15 cellular contexts compared by ENCODE assay signal in genomic region chr2:234911271-234911670, GRCh38. TPM values are rescaled to one million over a fixed set of nuclear protein-coding genes. Genes with fewer than 3 reads are reported as not detected.
DNase-seq lines count a peak whose midpoint lies in the region; ATAC-seq and TF ChIP-seq lines count a peak whose summit lies in the region.
"Had no signal": no experiment of that assay in that cellular context is flagged by ENCODE, and none has a peak within 500 bp of the region (broad histone marks: within the 10 kb centered on the region; RNA-seq: fewer than 3 reads in every experiment).

No MANE protein-coding gene starts in this region.

- no peaks in the 10 kb centered on the region for H3K9me3 ChIP-seq in PC-3 (ENCODE audit: low read length)
- no peaks in the 10 kb centered on the region for H3K9me3 ChIP-seq in mucosa of descending colon
- H3K9me3 ChIP-seq: vagina had no signal

- DNase-seq in EL (peak; percentile 82), PC-3 (peak; percentile 88), choroid plexus epithelial cell (ENCODE audit: low read depth) (peak; percentile 29), mucosa of descending colon (peak in 1 of 3 donors; percentile 11), NCI-H1930 (lab: John Stamatoyannopoulos, UW) (no peak), GM23338 (ENCODE audit: low spot score) (no peak)
- DNase-seq in activated T-cell treated with anti-CD3 and anti-CD28 coated beads, Interleukin-2, amount 50 U/mL, for 48 hours, result no peak
- no peak for DNase-seq in activated CD4-positive, CD25-positive, alpha-beta regulatory T cell treated with anti-CD3 and anti-CD28 coated beads, Interleukin-2, amount 50 U/mL, for 72 hours
- DNase-seq: activated CD4-positive, alpha-beta T cell treated with anti-CD3 and anti-CD28 coated beads, Interleukin-2, amount 50 U/mL, for 48 hours; CD8-positive, alpha-beta T cell; MV-4-11; naive B cell; small intestine had no signal

- H3K4me2 ChIP-seq in PC-3 (ENCODE audit: low read length) (no peak overlapping the region), GM23338 (no peak overlapping the region)

- H2AFZ ChIP-seq in PC-3 (ENCODE audit: low read length) (no peak overlapping the region), GM23338 (no peak overlapping the region)

- no peaks in the 10 kb centered on the region; the same call in 2 of the 3 replicates for H3K9me3 Mint-ChIP-seq in GM23338
- H3K9me3 Mint-ChIP-seq: CD8-positive, alpha-beta T cell had no signal

- H3K36me3 Mint-ChIP-seq in GM23338 (ENCODE audit: low read depth), result no peaks in the 10 kb centered on the region
- H3K36me3 Mint-ChIP-seq: activated naive CD8-positive, alpha-beta T cell; CD8-positive, alpha-beta T cell; naive B cell had no signal

- H3K27ac Mint-ChIP-seq in GM23338, result no peak overlapping the region
- H3K27ac Mint-ChIP-seq: activated naive CD8-positive, alpha-beta T cell; CD8-positive, alpha-beta T cell had no signal

- BruUV-seq in PC-3 (replicated peaks; lab: Mats Ljungman, UMichigan), result no TSS peak

- POLR2A ChIA-PET in PC-3 (lab: Charles Lee; ENCODE audit: unreplicated experiment), result no interaction called here

- H3F3A ChIP-seq in PC-3 (ENCODE audit: low read length, unreplicated experiment), result no peaks in the 10 kb centered on the region
- no peaks in the 10 kb centered on the region for H3F3A ChIP-seq in GM23338 (replicated peaks; ENCODE audit: low read depth)

- H3K36me3 ChIP-seq in PC-3 (ENCODE audit: low read depth, low read length), result no peaks in the 10 kb centered on the region
- no peaks in the 10 kb centered on the region for H3K36me3 ChIP-seq in mucosa of descending colon (ENCODE audit: low read depth)
- no peaks in the 10 kb centered on the region for H3K36me3 ChIP-seq in GM23338 (ENCODE audit: insufficient read depth)
- H3K36me3 ChIP-seq: vagina had no signal

- CTCF ChIA-PET in PC-3 (lab: Charles Lee), result interaction anchor here (0.6 to 1.0 kb wide), 2 partner anchors 196 to 233 kb away, joined by 3 to 7 read pairs; no protein-coding TSS in a partner anchor

- H3K4me3 Mint-ChIP-seq in GM23338, result no peak overlapping the region
- H3K4me3 Mint-ChIP-seq: activated naive CD8-positive, alpha-beta T cell; CD8-positive, alpha-beta T cell; naive B cell had no signal

- ATAC-seq in PC-3 (peak; percentile 95), mucosa of descending colon (peak; percentile 52), GM23338 (no peak)
- ATAC-seq: CD8-positive, alpha-beta T cell had no signal

- H3K4me1 ChIP-seq in PC-3 (ENCODE audit: insufficient read depth, low read length) (peaks cover 6% of the 10 kb centered on the region; the same call in 1 of the 2 replicates), mucosa of descending colon (ENCODE audit: low read depth) (no peaks in the 10 kb centered on the region), GM23338 (ENCODE audit: insufficient read depth) (no peaks in the 10 kb centered on the region)
- H3K4me1 ChIP-seq: vagina had no signal

- no peak overlapping the region for H3K27ac ChIP-seq in PC-3 (ENCODE audit: low read length)
- no peak overlapping the region for H3K27ac ChIP-seq in GM23338 (ENCODE audit: low read depth)
- H3K27ac ChIP-seq: vagina had no signal

- no peak overlapping the region for H3K9ac ChIP-seq in PC-3 (ENCODE audit: low read length)

- H3K27me3 Mint-ChIP-seq in GM23338 (ENCODE audit: insufficient read depth, low read depth, poor library complexity), result peaks cover 6% of the 10 kb centered on the region
- H3K27me3 Mint-ChIP-seq: activated naive CD8-positive, alpha-beta T cell; naive B cell had no signal

- H3K79me2 ChIP-seq in PC-3 (ENCODE audit: low read length) (no peaks in the 10 kb centered on the region), GM23338 (replicated peaks; ENCODE audit: insufficient read depth) (no peaks in the 10 kb centered on the region)

- no peak overlapping the region for H3K4me3 ChIP-seq in PC-3 (ENCODE audit: low read length)
- H3K4me3 ChIP-seq in choroid plexus epithelial cell (ENCODE audit: low read depth, low read length), result no peak overlapping the region
- H3K4me3 ChIP-seq in mucosa of descending colon, result no peak overlapping the region
- H3K4me3 ChIP-seq in GM23338, result no peak overlapping the region
- H3K4me3 ChIP-seq: vagina had no signal

- H4K20me1 ChIP-seq in PC-3 (ENCODE audit: low read length) (no peaks in the 10 kb centered on the region), GM23338 (replicated peaks; ENCODE audit: insufficient read depth) (no peaks in the 10 kb centered on the region)

- TF ChIP-seq CTCF in PC-3 (conservative IDR thresholded peaks at IDR 0.05; ENCODE audit: low read depth, low read length) (no peak), choroid plexus epithelial cell (conservative IDR thresholded peaks at IDR 0.05; ENCODE audit: low read depth, low read length) (no peak), mucosa of descending colon (IDR thresholded peaks at IDR 0.05) (no peak), GM23338 (conservative IDR thresholded peaks at IDR 0.05; ENCODE audit: low read depth in 2 of 2) (no peak)

- intact Hi-C loops in PC-3 (cut with micrococcal nuclease) (no loop called here), mucosa of descending colon (cut with DNase I, micrococcal nuclease) (no loop called here)

- H3K4me1 Mint-ChIP-seq in GM23338, result peaks cover 3% of the 10 kb centered on the region; the same call in 1 of the 3 replicates
- H3K4me1 Mint-ChIP-seq: naive B cell had no signal

- no peaks in the 10 kb centered on the region for H3K27me3 ChIP-seq in PC-3 (ENCODE audit: low read length)
- no peaks in the 10 kb centered on the region for H3K27me3 ChIP-seq in GM23338 (ENCODE audit: insufficient read depth)
- H3K27me3 ChIP-seq: vagina had no signal

- H3K9me2 ChIP-seq in PC-3 (replicated peaks; ENCODE audit: low read length) (no peaks in the 10 kb centered on the region), GM23338 (ENCODE audit: insufficient read depth) (no peaks in the 10 kb centered on the region)

TF ChIP-seq in GM23338, 12 proteins besides CTCF, POLR2A, EP300 and RAD21 (continues in another document):
- no peak for TF ChIP-seq ZNF462 (CRISPR knock-in tag; IDR thresholded peaks at IDR 0.05)
- TF ChIP-seq POLR2AphosphoS5 (IDR thresholded peaks at IDR 0.05; ENCODE audit: low read depth), result no peak
- TF ChIP-seq EZH2 (IDR thresholded peaks at IDR 0.05; ENCODE audit: low read depth, unreplicated experiment), result no peak
- TF ChIP-seq STAT1 (IDR thresholded peaks at IDR 0.05; ENCODE audit: unreplicated experiment), result no peak

RNA-seq across cellular contexts. Expression of gene SH3BP4, which starts 40.5 kb away (rescaled TPM):
- 35.2 and 47.3 TPM in 2 replicates for total RNA-seq in PC-3 (2014; rRNA removed)
- total RNA-seq in mucosa of descending colon, result 10 to 100 TPM; 18.0 to 30.4 (median 29.6) TPM
- 50.9 and 57.6 TPM in 2 replicates for total RNA-seq in GM23338 (2014; rRNA removed; shearing (Covaris generic))
- 15.1 and 15.6 TPM in 2 replicates for polyA plus RNA-seq in GM23338 (2016; fragmentation: Nextera tagmentation; extraction: Ambion mirVana)

Comparison
In these comparisons a context has a peak if more than half of its experiments do, and no peak if none do; other contexts are left out.
1. DNase-seq: peak in EL (single experiment), PC-3 (single experiment) and choroid plexus epithelial cell (single experiment); none in NCI-H1930 (0 of 2), GM23338 (single experiment), activated T-cell treated with anti-CD3 and anti-CD28 coated beads, Interleukin-2, amount 50 U/mL, for 48 hours (0 of 2) and activated CD4-positive, CD25-positive, alpha-beta regulatory T cell treated with anti-CD3 and anti-CD28 coated beads, Interleukin-2, amount 50 U/mL, for 72 hours (single experiment).